In the genomic region with DNA sequence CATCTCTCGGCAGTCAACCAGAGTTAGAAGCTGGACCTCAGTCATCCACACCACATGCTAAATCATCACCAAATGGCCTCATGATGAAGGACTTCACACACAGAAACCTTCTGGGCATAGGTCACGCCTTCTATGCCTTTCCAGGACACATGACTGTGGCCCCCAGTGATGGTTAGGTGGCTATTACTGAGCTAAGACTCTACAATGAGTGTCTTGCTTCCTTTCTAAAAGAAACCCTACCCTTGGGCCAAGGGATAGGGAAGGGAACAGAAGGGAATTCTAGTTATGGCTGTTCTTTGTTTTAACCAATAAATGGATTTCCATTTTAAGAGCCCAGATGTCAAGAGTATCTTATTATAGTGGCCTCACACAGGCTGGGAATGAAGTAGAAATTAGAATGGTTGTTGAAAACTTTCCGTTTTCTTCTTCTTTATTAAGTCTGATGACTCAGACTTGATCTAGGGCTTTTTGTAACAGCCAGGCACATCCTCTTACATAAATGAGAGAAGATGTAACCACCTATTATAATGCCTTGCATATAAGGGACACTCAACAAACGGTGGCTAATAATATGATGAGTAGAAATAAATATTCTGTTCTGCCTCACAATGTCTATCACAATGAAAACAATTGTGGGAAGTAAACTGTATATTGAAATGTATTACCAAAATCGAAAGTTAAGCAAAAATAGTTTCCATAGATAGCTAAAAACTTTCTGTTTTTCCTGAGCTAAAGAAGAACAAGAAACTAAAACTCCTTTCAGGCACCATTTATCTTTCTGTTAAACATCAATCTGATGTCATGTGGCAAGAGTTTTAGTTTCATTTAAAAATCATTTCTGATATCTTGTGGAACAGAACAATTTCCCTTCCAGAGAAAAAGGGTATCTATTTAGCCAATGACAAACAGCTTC, we compare ENCODE assay signal across 10 cellular contexts.
DNase-seq lines count a peak whose midpoint lies in the region; ATAC-seq, FAIRE-seq and TF ChIP-seq lines count a peak whose summit lies in the region.
"Had no signal": no experiment of that assay in that cellular context is flagged by ENCODE, and none has a peak within 500 bp of the region (broad histone marks: within the 10 kb centered on the region; RNA-seq: fewer than 3 reads in every experiment).

No MANE protein-coding gene starts in this region.

- H3K4me1 ChIP-seq in keratinocyte (ENCODE audit: control insufficient read depth, extremely low read depth, insufficient read depth, low read length): peaks cover 6% of the 10 kb centered on the region

- dilution Hi-C loops in keratinocyte (cut with MboI; ENCODE audit: extremely low pct_ligation_motif_present, low sequenced_read_pairs): no loop called here

- H3K4me3 Mint-ChIP-seq in progenitor cell of endocrine pancreas (ENCODE audit: low read depth) (no peak overlapping the region), immature natural killer cell (no peak overlapping the region)
- H3K4me3 Mint-ChIP-seq: HFFc6 had no signal

- no peaks in the 10 kb centered on the region for H3K9me1 ChIP-seq in keratinocyte (ENCODE audit: control insufficient read depth, extremely low read depth, insufficient read depth, low read length)

- DNase-seq in NCI-H82 (lab: John Stamatoyannopoulos, UW): peak; percentile 21
- DNase-seq in NCI-H82 treated with DMSO at 0.1 percent for 48 hours (lab: John Stamatoyannopoulos, UW; ENCODE audit: unreplicated experiment): no peak
- DNase-seq in keratinocyte (ENCODE audit: low read depth, low spot score): no peak
- no peak for DNase-seq in progenitor cell of endocrine pancreas (ENCODE audit: low spot score, unreplicated experiment)
- DNase-seq in immature natural killer cell: no peak
- no peak for DNase-seq in NCI-H774 (lab: John Stamatoyannopoulos, UW)
- DNase-seq: HFFc6 had no signal

- H3K36me3 Mint-ChIP-seq in progenitor cell of endocrine pancreas (ENCODE audit: insufficient read depth) (no peaks in the 10 kb centered on the region), immature natural killer cell (no peaks in the 10 kb centered on the region)

- ATAC-seq in HG02571 (IDR thresholded peaks at IDR 0.05; ENCODE audit: unreplicated experiment): peak; percentile 41

- no peak overlapping the region for H3K9ac ChIP-seq in keratinocyte (ENCODE audit: control insufficient read depth, extremely low read depth, insufficient read depth, low read length)

- no peaks in the 10 kb centered on the region for H3K27me3 ChIP-seq in keratinocyte (ENCODE audit: control insufficient read depth, extremely low read depth, insufficient read depth, low read length)

- H2AFZ ChIP-seq in keratinocyte (ENCODE audit: control insufficient read depth, low read length): no peak overlapping the region

- H3K27me3 Mint-ChIP-seq in progenitor cell of endocrine pancreas (peaks cover 17% of the 10 kb centered on the region), immature natural killer cell (ENCODE audit: low read depth in 3 of 3) (peaks cover 0 to 2% (median 2%) of the 10 kb centered on the region in 3 donors)

- H3K4me3 ChIP-seq in keratinocyte (ENCODE audit: control insufficient read depth in 2 of 3, extremely low read depth in 1 of 3, insufficient read depth in 2 of 3, low read depth in 1 of 3, low read length in 3 of 3): no peak overlapping the region

- H3K36me3 ChIP-seq in KOPT-K1 (ENCODE audit: insufficient read depth, low read length) (no peaks in the 10 kb centered on the region), keratinocyte (ENCODE audit: control insufficient read depth in 2 of 2, extremely low read depth in 1 of 2, insufficient read depth in 2 of 2, low read length in 2 of 2) (peaks cover 0 to 4% of the 10 kb centered on the region in 2 experiments)

- TF ChIP-seq CTCF in keratinocyte (optimal IDR thresholded peaks at IDR 0.05 in 1 of 3, IDR thresholded peaks at IDR 0.05 in 1 of 3, conservative IDR thresholded peaks at IDR 0.05 in 1 of 3; ENCODE audit: extremely low read depth in 1 of 3, insufficient read depth in 2 of 3, low read length in 3 of 3): no peak
- TF ChIP-seq CTCF in progenitor cell of endocrine pancreas (IDR thresholded peaks at IDR 0.05; ENCODE audit: unreplicated experiment): no peak

- no peaks in the 10 kb centered on the region for H3K9me3 ChIP-seq in KOPT-K1 (ENCODE audit: insufficient read depth, low read length, poor library complexity, severe bottlenecking)
- no peaks in the 10 kb centered on the region for H3K9me3 ChIP-seq in keratinocyte (ENCODE audit: control insufficient read depth, low read depth, low read length)

- H3K4me1 Mint-ChIP-seq in progenitor cell of endocrine pancreas (ENCODE audit: low read depth) (peaks cover 1% of the 10 kb centered on the region), immature natural killer cell (peaks cover 7% of the 10 kb centered on the region in 2 donors)

- no peaks in the 10 kb centered on the region for H3K79me2 ChIP-seq in keratinocyte (ENCODE audit: control insufficient read depth, insufficient read depth, low read length)

- peak overlapping the region; percentile 12 for H3K4me2 ChIP-seq in keratinocyte (ENCODE audit: control insufficient read depth, extremely low read depth, insufficient read depth, low read depth, low read length)

- peak overlapping the region; percentile 24 for H3K27ac ChIP-seq in KOPT-K1 (ENCODE audit: low read depth, low read length, poor library complexity, severe bottlenecking)
- no peak overlapping the region for H3K27ac ChIP-seq in keratinocyte (ENCODE audit: control insufficient read depth, insufficient read depth, low read length)
- H3K27ac ChIP-seq: 22Rv1 had no signal

- FAIRE-seq in keratinocyte (lab: Jason Lieb, UNC): no peak

- no peaks in the 10 kb centered on the region for H4K20me1 ChIP-seq in keratinocyte (ENCODE audit: control insufficient read depth, extremely low read depth, insufficient read depth, low read length)

- H3K9me3 Mint-ChIP-seq in progenitor cell of endocrine pancreas (ENCODE audit: low read depth) (no peaks in the 10 kb centered on the region), immature natural killer cell (no peaks in the 10 kb centered on the region)
- H3K9me3 Mint-ChIP-seq: HFFc6 had no signal

- H3K27ac Mint-ChIP-seq in progenitor cell of endocrine pancreas (no peak overlapping the region), immature natural killer cell (no peak overlapping the region)
- H3K27ac Mint-ChIP-seq: HFFc6 had no signal
